In genomic region chr14:23186913-23187654, GRCh38 we compare ENCODE assay signal across 9 cellular contexts. TPM values are rescaled to one million over a fixed set of nuclear protein-coding genes. Genes with fewer than 3 reads are reported as not detected.
DNase-seq lines count a peak whose midpoint lies in the region; ATAC-seq lines count a peak whose summit lies in the region.
"Had no signal": no experiment of that assay in that cellular context is flagged by ENCODE, and none has a peak within 500 bp of the region (broad histone marks: within the 10 kb centered on the region; RNA-seq: fewer than 3 reads in every experiment).

No MANE protein-coding gene starts in this region.

- no peaks in the 10 kb centered on the region for H3K79me2 ChIP-seq in GM23248 (ENCODE audit: insufficient read depth)

- no peak overlapping the region for H3K9ac ChIP-seq in GM23248

- no peak for ATAC-seq in CD4-positive, CD25-positive, alpha-beta regulatory T cell (ENCODE audit: low read depth in 2 of 2)
- ATAC-seq in HG03139 (IDR thresholded peaks at IDR 0.05; ENCODE audit: unreplicated experiment): no peak
- no peak for ATAC-seq in HG03095 (IDR thresholded peaks at IDR 0.05; ENCODE audit: unreplicated experiment)

- peak in 2 of 3 donors; percentile 27 to 47 for DNase-seq in CD4-positive, CD25-positive, alpha-beta regulatory T cell
- DNase-seq in GM23248 (peak; percentile 77), NCI-H524 treated with DMSO at 0.1 percent for 48 hours (lab: John Stamatoyannopoulos, UW) (peak; percentile 25), astrocyte of the hippocampus (ENCODE audit: low read depth, low spot score) (peak; percentile 74), iPS-NIHi7 (ENCODE audit: extremely low spot score) (peak; percentile 62), superior temporal gyrus (ENCODE audit: extremely low spot score) (peak; percentile 88)

- H3K4me3 ChIP-seq in CD4-positive, CD25-positive, alpha-beta regulatory T cell (ENCODE audit: low read depth, low read length): no peak overlapping the region
- H3K4me3 ChIP-seq in GM23248: no peak overlapping the region

- no peaks in the 10 kb centered on the region for H4K20me1 ChIP-seq in GM23248 (ENCODE audit: insufficient read depth)

- no peaks in the 10 kb centered on the region for H3K4me1 Mint-ChIP-seq in CD4-positive, CD25-positive, alpha-beta regulatory T cell
- H3K4me1 Mint-ChIP-seq: immature natural killer cell had no signal

- 30 to 31% methylated on average over 12 of the region's 12 CpGs for WGBS in GM23248 (ENCODE audit: low coverage in 1 of 2, low lambda C conversion rate in 2 of 2, missing lambda C conversion rate in 2 of 2), 2 experiments

- H3K4me3 Mint-ChIP-seq in CD4-positive, CD25-positive, alpha-beta regulatory T cell: no peak overlapping the region
- H3K4me3 Mint-ChIP-seq: immature natural killer cell had no signal

- no peak overlapping the region for H3K27ac Mint-ChIP-seq in CD4-positive, CD25-positive, alpha-beta regulatory T cell
- H3K27ac Mint-ChIP-seq: immature natural killer cell had no signal

- no peak overlapping the region for H3K27ac ChIP-seq in CD4-positive, CD25-positive, alpha-beta regulatory T cell (ENCODE audit: insufficient read depth, low read length, poor library complexity, severe bottlenecking)
- H3K27ac ChIP-seq in GM23248: no peak overlapping the region

- peaks cover 16% of the 10 kb centered on the region for H3K4me1 ChIP-seq in CD4-positive, CD25-positive, alpha-beta regulatory T cell (ENCODE audit: control insufficient read depth, insufficient read depth, low read length, poor library complexity, severe bottlenecking)
- H3K4me1 ChIP-seq in GM23248 (ENCODE audit: insufficient read depth): peaks cover 8% of the 10 kb centered on the region; the same call in 1 of the 2 replicates

- no peak overlapping the region for H3K4me2 ChIP-seq in GM23248 (ENCODE audit: unreplicated experiment)

- H3K9me3 ChIP-seq in CD4-positive, CD25-positive, alpha-beta regulatory T cell (ENCODE audit: control insufficient read depth in 2 of 2, low read length in 2 of 2): no peaks in the 10 kb centered on the region
- H3K9me3 ChIP-seq in GM23248 (ENCODE audit: low read depth): no peaks in the 10 kb centered on the region

- in situ Hi-C loops in GM23248 (cut with MboI): no loop called here

- H3F3A ChIP-seq in GM23248 (ENCODE audit: insufficient read depth): 0 out of 2 replicates have a peak, but pooled peaks cover 4% of the 10 kb centered on the region

- no peaks in the 10 kb centered on the region for H3K9me2 ChIP-seq in GM23248 (ENCODE audit: insufficient read depth)

- no peaks in the 10 kb centered on the region for H3K36me3 ChIP-seq in CD4-positive, CD25-positive, alpha-beta regulatory T cell (ENCODE audit: control insufficient read depth, insufficient read depth, low read length)
- no peaks in the 10 kb centered on the region for H3K36me3 ChIP-seq in GM23248 (ENCODE audit: low read depth)

- no peaks in the 10 kb centered on the region for H3K9me3 Mint-ChIP-seq in CD4-positive, CD25-positive, alpha-beta regulatory T cell
- H3K9me3 Mint-ChIP-seq: immature natural killer cell had no signal

- peak overlapping the region; percentile 58 for H2AFZ ChIP-seq in GM23248

- H3K27me3 Mint-ChIP-seq in CD4-positive, CD25-positive, alpha-beta regulatory T cell: peaks cover 21% of the 10 kb centered on the region

- no peaks in the 10 kb centered on the region for H3K36me3 Mint-ChIP-seq in CD4-positive, CD25-positive, alpha-beta regulatory T cell
- H3K36me3 Mint-ChIP-seq: immature natural killer cell had no signal

- H3K27me3 ChIP-seq in CD4-positive, CD25-positive, alpha-beta regulatory T cell (ENCODE audit: control insufficient read depth, insufficient read depth, low read length): peaks cover 12% of the 10 kb centered on the region
- no peaks in the 10 kb centered on the region for H3K27me3 ChIP-seq in GM23248 (replicated peaks; ENCODE audit: insufficient read depth)

RNA-seq across cellular contexts. Expression of gene SLC7A8, which starts 3.6 kb away (rescaled TPM):
- total RNA-seq in CD4-positive, CD25-positive, alpha-beta regulatory T cell: not detected
- polyA plus RNA-seq in CD4-positive, CD25-positive, alpha-beta regulatory T cell: 1 to 10 TPM in 3 of 4 donors, under 1 TPM in 1; 0.48 to 1.8 (median 1.1) TPM
- total RNA-seq in GM23248 (2014; rRNA removed; shearing (Covaris generic)): 2.7 and 6.7 TPM in 2 replicates
- polyA plus RNA-seq in GM23248 (2016; fragmentation: Nextera tagmentation; extraction: Ambion mirVana): 9.8 and 9.9 TPM in 2 replicates

RNA-seq across cellular contexts. Expression of gene RNF212B, which starts 50.7 kb away (rescaled TPM):
- total RNA-seq in CD4-positive, CD25-positive, alpha-beta regulatory T cell: not detected
- polyA plus RNA-seq in CD4-positive, CD25-positive, alpha-beta regulatory T cell: not detected
- total RNA-seq in GM23248 (2014; rRNA removed; shearing (Covaris generic)): not detected in 2 replicates
- not detected in 2 replicates for polyA plus RNA-seq in GM23248 (2016; fragmentation: Nextera tagmentation; extraction: Ambion mirVana)
- polyA plus RNA-seq: immature natural killer cell had no signal

Comparison
In these comparisons a context has a peak if more than half of its experiments do, and no peak if none do; other contexts are left out.
1. DNase-seq: peak in every context shown above with its lines; median percentile 88 in superior temporal gyrus; 77 in GM23248; 74 in astrocyte of the hippocampus; 62 in iPS-NIHi7; 37 in CD4-positive, CD25-positive, alpha-beta regulatory T cell; 25 in NCI-H524 treated with DMSO at 0.1 percent for 48 hours.